Comparison of ENCODE assay signal across 36 cellular contexts in genomic region chr4:88414755-88415154, GRCh38.
"Had no signal": no experiment of that assay in that cellular context is flagged by ENCODE, and none has a peak within 500 bp of the region (broad histone marks: within the 10 kb centered on the region; RNA-seq: fewer than 3 reads in every experiment).

No MANE protein-coding gene starts in this region.

- DNase-seq: activated B cell treated with CpG ODN at 0.5 μM for 24 hours; activated CD4-positive, alpha-beta memory T cell treated with anti-CD3 and anti-CD28 coated beads for 36 hours; activated CD4-positive, alpha-beta T cell treated with anti-CD3 and anti-CD28 coated beads for 4 hours; activated CD4-positive, alpha-beta T cell treated with anti-CD3 and anti-CD28 coated beads, Interleukin-2, amount 10 ng/mL, durations not matched to agents 24 days and 14 days; activated CD4-positive, alpha-beta T cell treated with anti-CD3 and anti-CD28 coated beads, Interleukin-2, amount 50 U/mL, for 1 hour; activated CD4-positive, alpha-beta T cell treated with anti-CD3 and anti-CD28 coated beads, Interleukin-2, amount 50 U/mL, for 4 hours; activated CD4-positive, CD25-positive, alpha-beta regulatory T cell treated with anti-CD3 and anti-CD28 coated beads, Interleukin-2, amount 50 U/mL, for 72 hours; activated CD8-positive, alpha-beta memory T cell treated with anti-CD3 and anti-CD28 coated beads, Interleukin-2, amount 50 U/mL, for 4 hours; activated CD8-positive, alpha-beta T cell treated with anti-CD3 and anti-CD28 coated beads for 36 hours; activated effector memory CD4-positive, alpha-beta T cell treated with anti-CD3 and anti-CD28 coated beads, Interleukin-2, amount 50 U/mL, for 16 hours; activated gamma-delta T cell treated with Interleukin-2 at 50 U/mL for 16 hours; activated naive CD4-positive, alpha-beta T cell; activated naive CD4-positive, alpha-beta T cell treated with anti-CD3 and anti-CD28 coated beads for 36 hours; activated naive CD4-positive, alpha-beta T cell treated with anti-CD3 and anti-CD28 coated beads, Interleukin-2, amount 50 U/mL, for 16 hours; activated naive CD8-positive, alpha-beta T cell treated with anti-CD3 and anti-CD28 coated beads for 36 hours; activated T-cell treated with anti-CD3 and anti-CD28 coated beads for 4 hours; activated T-cell treated with anti-CD3 and anti-CD28 coated beads, Interleukin-2, amount 50 U/mL, for 1 hour; activated T-cell treated with anti-CD3 and anti-CD28 coated beads, Interleukin-2, amount 50 U/mL, for 4 hours; activated T-cell treated with anti-CD3 and anti-CD28 coated beads, Interleukin-2, amount 50 U/mL, for 72 hours; adrenal gland; amniotic stem cell; aorta; body of pancreas; brain microvascular endothelial cell; central memory CD4-positive, alpha-beta T cell; T-helper 2 cell; T-helper 9 cell had no signal

- H3K36me3 Mint-ChIP-seq: activated naive CD4-positive, alpha-beta T cell treated with anti-CD3 and anti-CD28 coated beads, Interleukin-2, amount 50 U/mL, for 72 hours had no signal

- ATAC-seq: activated CD8-positive, alpha-beta T cell treated with anti-CD3 and anti-CD28 coated beads for 36 hours; activated naive CD4-positive, alpha-beta T cell treated with anti-CD3 and anti-CD28 coated beads, Interleukin-2, amount 50 U/mL, for 72 hours; activated T-cell treated with anti-CD3 and anti-CD28 coated beads, Interleukin-2, amount 50 U/mL, for 4 hours; activated T-cell treated with anti-CD3 and anti-CD28 coated beads, Interleukin-2, amount 50 U/mL, for 72 hours; activated T-helper 17 cell treated with anti-CD3 and anti-CD28 coated beads, Interleukin-2, amount 50 U/mL, for 72 hours; body of pancreas had no signal

- H3K9me3 ChIP-seq: adrenal gland, body of pancreas, breast epithelium had no signal

- H3K4me3 Mint-ChIP-seq: activated B cell treated with CpG ODN at 0.5 μM for 24 hours; activated CD4-positive, alpha-beta memory T cell treated with anti-CD3 and anti-CD28 coated beads for 36 hours; activated CD4-positive, alpha-beta T cell treated with anti-CD3 and anti-CD28 coated beads, Interleukin-2, amount 10 ng/mL, durations not matched to agents 24 days and 14 days; activated CD8-positive, alpha-beta T cell treated with anti-CD3 and anti-CD28 coated beads for 36 hours; activated naive CD4-positive, alpha-beta T cell treated with anti-CD3 and anti-CD28 coated beads for 36 hours; activated naive CD8-positive, alpha-beta T cell treated with anti-CD3 and anti-CD28 coated beads for 36 hours; activated T-cell treated with anti-CD3 and anti-CD28 coated beads, Interleukin-2, amount 50 U/mL, for 4 hours; activated T-cell treated with anti-CD3 and anti-CD28 coated beads, Interleukin-2, amount 50 U/mL, for 72 hours; activated T-helper 1 cell treated with anti-CD3 and anti-CD28 coated beads, Interleukin-12 subunit alpha, Interleukin-12 subunit beta, Interleukin-2, Interleukin-4 antibody, amounts not matched to agents 30 ng/mL and 10 ng/mL and 1 ng/mL, durations not matched to agents 14 hours and 24 hours and 36 hours; activated T-helper 17 cell treated with anti-CD3 and anti-CD28 coated beads, Interleukin-2, amount 50 U/mL, for 72 hours; T-helper 2 cell treated with Interferon-gamma antibody and Interleukin-4, amounts not matched to agents 5 μg/mL and 100 μg/mL, for 36 hours had no signal

- H3K4me1 Mint-ChIP-seq: activated B cell treated with CpG ODN at 0.5 μM for 24 hours had no signal

- H3K4me3 ChIP-seq: adrenal gland, body of pancreas, breast epithelium had no signal

- H3K4me1 ChIP-seq: adrenal gland, body of pancreas, breast epithelium had no signal

- H3K27me3 Mint-ChIP-seq: activated B cell treated with CpG ODN at 0.5 μM for 24 hours; activated CD4-positive, alpha-beta memory T cell treated with anti-CD3 and anti-CD28 coated beads for 36 hours; activated CD4-positive, alpha-beta T cell treated with anti-CD3 and anti-CD28 coated beads, Interleukin-2, amount 10 ng/mL, durations not matched to agents 24 days and 14 days; activated CD8-positive, alpha-beta T cell treated with anti-CD3 and anti-CD28 coated beads for 36 hours; activated naive CD8-positive, alpha-beta T cell treated with anti-CD3 and anti-CD28 coated beads for 36 hours; activated T-helper 17 cell treated with anti-CD3 and anti-CD28 coated beads, Interleukin-2, amount 50 U/mL, for 72 hours had no signal

- FAIRE-seq: astrocyte, colon, TTC549 had no signal

- H3K27ac ChIP-seq: adrenal gland, body of pancreas, brain microvascular endothelial cell, breast epithelium, VCaP had no signal

- H3K27ac Mint-ChIP-seq: activated B cell treated with CpG ODN at 0.5 μM for 24 hours; activated CD4-positive, alpha-beta memory T cell treated with anti-CD3 and anti-CD28 coated beads for 36 hours; activated CD4-positive, alpha-beta T cell treated with anti-CD3 and anti-CD28 coated beads, Interleukin-2, amount 10 ng/mL, durations not matched to agents 24 days and 14 days; activated CD8-positive, alpha-beta T cell treated with anti-CD3 and anti-CD28 coated beads for 36 hours; activated naive CD4-positive, alpha-beta T cell treated with anti-CD3 and anti-CD28 coated beads for 36 hours; activated naive CD4-positive, alpha-beta T cell treated with anti-CD3 and anti-CD28 coated beads, Interleukin-2, amount 50 U/mL, for 72 hours; activated naive CD8-positive, alpha-beta T cell treated with anti-CD3 and anti-CD28 coated beads for 36 hours; activated T-cell treated with anti-CD3 and anti-CD28 coated beads, Interleukin-2, amount 50 U/mL, for 72 hours; activated T-helper 1 cell treated with anti-CD3 and anti-CD28 coated beads, Interleukin-12 subunit alpha, Interleukin-12 subunit beta, Interleukin-2, Interleukin-4 antibody, amounts not matched to agents 30 ng/mL and 10 ng/mL and 1 ng/mL, durations not matched to agents 14 hours and 24 hours and 36 hours; activated T-helper 17 cell treated with anti-CD3 and anti-CD28 coated beads, Interleukin-2, amount 50 U/mL, for 72 hours; T-helper 2 cell treated with Interferon-gamma antibody and Interleukin-4, amounts not matched to agents 5 μg/mL and 100 μg/mL, for 36 hours had no signal

- H3K9me3 Mint-ChIP-seq: activated B cell treated with CpG ODN at 0.5 μM for 24 hours; activated CD4-positive, alpha-beta memory T cell treated with anti-CD3 and anti-CD28 coated beads for 36 hours; activated CD8-positive, alpha-beta T cell treated with anti-CD3 and anti-CD28 coated beads for 36 hours; activated naive CD4-positive, alpha-beta T cell treated with anti-CD3 and anti-CD28 coated beads for 36 hours; activated naive CD4-positive, alpha-beta T cell treated with anti-CD3 and anti-CD28 coated beads, Interleukin-2, amount 50 U/mL, for 72 hours; activated naive CD8-positive, alpha-beta T cell treated with anti-CD3 and anti-CD28 coated beads for 36 hours; activated T-cell treated with anti-CD3 and anti-CD28 coated beads, Interleukin-2, amount 50 U/mL, for 4 hours; activated T-cell treated with anti-CD3 and anti-CD28 coated beads, Interleukin-2, amount 50 U/mL, for 72 hours; activated T-helper 1 cell treated with anti-CD3 and anti-CD28 coated beads, Interleukin-12 subunit alpha, Interleukin-12 subunit beta, Interleukin-2, Interleukin-4 antibody, amounts not matched to agents 30 ng/mL and 10 ng/mL and 1 ng/mL, durations not matched to agents 14 hours and 24 hours and 36 hours; activated T-helper 17 cell treated with anti-CD3 and anti-CD28 coated beads, Interleukin-2, amount 50 U/mL, for 72 hours; T-helper 2 cell treated with Interferon-gamma antibody and Interleukin-4, amounts not matched to agents 5 μg/mL and 100 μg/mL, for 36 hours had no signal

- H3K27me3 ChIP-seq: adrenal gland, body of pancreas, brain microvascular endothelial cell, breast epithelium had no signal

- H3K36me3 ChIP-seq: adrenal gland, brain microvascular endothelial cell, breast epithelium had no signal
